In genomic region chr19:46546194-46546896, GRCh38 we compare ENCODE assay signal across 8 cellular contexts. TPM values are rescaled to one million over a fixed set of nuclear protein-coding genes. Genes with fewer than 3 reads are reported as not detected.
DNase-seq lines count a peak whose midpoint lies in the region; ATAC-seq and TF ChIP-seq lines count a peak whose summit lies in the region.

No MANE protein-coding gene starts in this region.

- H3K9me3 ChIP-seq in HAP-1, result peaks cover 8% of the 10 kb centered on the region; the same call in 1 of the 2 replicates
- no peaks in the 10 kb centered on the region for H3K9me3 ChIP-seq in endocrine pancreas (ENCODE audit: control insufficient read depth, low read length)
- H3K9me3 ChIP-seq in mucosa of descending colon, result peaks cover 6% of the 10 kb centered on the region

- in situ Hi-C loops in HAP-1 (cut with MboI; ENCODE audit: low sequenced_read_pairs), result no loop called here

- H3K9ac ChIP-seq in endocrine pancreas (ENCODE audit: control insufficient read depth, insufficient read depth, low read length), result peak overlapping the region; percentile 19

- ATAC-seq in mucosa of descending colon (peak; percentile 95), GM18517 (IDR thresholded peaks at IDR 0.05; ENCODE audit: unreplicated experiment) (no peak), GM18502 (IDR thresholded peaks at IDR 0.05; ENCODE audit: poor library complexity, unreplicated experiment) (no peak), GM19023 (IDR thresholded peaks at IDR 0.05; ENCODE audit: unreplicated experiment) (no peak)

- no peaks in the 10 kb centered on the region for H3K27me3 ChIP-seq in HAP-1 (ENCODE audit: low read depth)
- no peaks in the 10 kb centered on the region for H3K27me3 ChIP-seq in endocrine pancreas (ENCODE audit: control insufficient read depth, insufficient read depth, low read length)

- peak overlapping the region; percentile 17 for H3K4me3 ChIP-seq in HAP-1
- H3K4me3 ChIP-seq in endocrine pancreas (ENCODE audit: control insufficient read depth, insufficient read depth, low read length), result peak overlapping the region; percentile 65
- no peak overlapping the region for H3K4me3 ChIP-seq in mucosa of descending colon

- intact Hi-C loops in mucosa of descending colon (cut with DNase I, micrococcal nuclease), result no loop called here

- peak; percentile 59 to 72 for DNase-seq in HAP-1 (ENCODE audit: low spot score in 2 of 2)
- peak; percentile 24 for DNase-seq in NCI-H774 (lab: John Stamatoyannopoulos, UW)
- peak in 2 of 3 donors; percentile 60 to 63 for DNase-seq in mucosa of descending colon
- no peak for DNase-seq in activated CD4-positive, alpha-beta T cell treated with anti-CD3 and anti-CD28 coated beads for 4 hours

- H3K4me1 ChIP-seq in HAP-1, result peaks cover 2% of the 10 kb centered on the region; the same call in 1 of the 2 replicates
- H3K4me1 ChIP-seq in endocrine pancreas (ENCODE audit: control insufficient read depth, insufficient read depth, low read length), result no peaks in the 10 kb centered on the region
- H3K4me1 ChIP-seq in mucosa of descending colon (ENCODE audit: low read depth), result no peaks in the 10 kb centered on the region

- H3K36me3 ChIP-seq in HAP-1 (replicated peaks) (no peaks in the 10 kb centered on the region), endocrine pancreas (ENCODE audit: control insufficient read depth, insufficient read depth, low read length) (no peaks in the 10 kb centered on the region), mucosa of descending colon (ENCODE audit: low read depth) (no peaks in the 10 kb centered on the region)

- no peak for TF ChIP-seq CTCF in mucosa of descending colon (IDR thresholded peaks at IDR 0.05)

RNA-seq across cellular contexts. Expression of gene PNMA8B, which starts 50.7 kb away (rescaled TPM):
- 1 to 10 TPM in 1 of 3 donors, under 1 TPM in 2; 0.12 to 2.3 (median 0.36) TPM for total RNA-seq in mucosa of descending colon

RNA-seq across cellular contexts. Expression of gene CALM3, which starts 54.8 kb away (rescaled TPM):
- total RNA-seq in mucosa of descending colon, result 100 to 1,000 TPM; 241 to 325 (median 252) TPM

Comparison
In these comparisons a context has a peak if more than half of its experiments do, and no peak if none do; other contexts are left out.
1. DNase-seq: peak in HAP-1 (2 of 2), NCI-H774 (single experiment) and mucosa of descending colon (2 of 3); none in activated CD4-positive, alpha-beta T cell treated with anti-CD3 and anti-CD28 coated beads for 4 hours (0 of 2).